20 cellular contexts compared by ENCODE assay signal in the genomic region with DNA sequence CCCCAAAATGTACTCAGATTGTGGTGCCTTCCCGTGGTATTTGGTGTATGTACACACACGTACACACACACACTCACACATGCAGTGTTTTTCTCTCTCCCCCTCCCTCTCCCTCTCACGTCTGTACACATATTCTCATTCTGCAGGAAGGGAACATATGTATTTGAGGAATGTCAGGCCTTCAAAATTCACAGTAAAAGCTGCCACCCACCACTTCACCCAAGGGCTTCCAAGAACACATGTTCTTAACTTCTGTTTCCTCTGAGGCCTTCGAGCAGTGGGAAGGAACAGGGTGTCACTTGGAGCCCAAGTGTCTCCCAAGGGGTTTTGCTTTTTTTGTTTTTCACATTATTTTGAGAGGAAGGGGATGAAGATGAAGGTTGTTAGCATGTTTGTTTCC.
A peak's percentile ranks its signal among the peaks of the same experiment; 100 is the strongest.
DNase-seq lines count a peak whose midpoint lies in the region; ATAC-seq, FAIRE-seq and TF ChIP-seq lines count a peak whose summit lies in the region.
"Had no signal": no experiment of that assay in that cellular context is flagged by ENCODE, and none has a peak within 500 bp of the region (broad histone marks: within the 10 kb centered on the region; RNA-seq: fewer than 3 reads in every experiment).

No MANE protein-coding gene starts in this region.

- no TSS peak for BruUV-seq in PC-3 (replicated peaks; lab: Mats Ljungman, UMichigan)

- H3K36me3 Mint-ChIP-seq in osteocyte (ENCODE audit: unreplicated experiment), result peaks cover 81% of the 10 kb centered on the region

- H3K27me3 ChIP-seq in left ventricle myocardium inferior (ENCODE audit: low read depth), result no peaks in the 10 kb centered on the region
- no peaks in the 10 kb centered on the region for H3K27me3 ChIP-seq in heart left ventricle
- no peaks in the 10 kb centered on the region for H3K27me3 ChIP-seq in PC-3 (ENCODE audit: low read length)
- H3K27me3 ChIP-seq: Peyer's patch, SJCRH30 had no signal

- no peaks in the 10 kb centered on the region for H3F3A ChIP-seq in PC-3 (ENCODE audit: low read length, unreplicated experiment)

- H3K4me1 Mint-ChIP-seq in osteocyte (ENCODE audit: unreplicated experiment), result peaks cover 7% of the 10 kb centered on the region

- peaks cover 85% of the 10 kb centered on the region for H3K36me3 ChIP-seq in left ventricle myocardium inferior
- H3K36me3 ChIP-seq in heart left ventricle, result peaks cover 0 to 99% (median 67%) of the 10 kb centered on the region in 9 donors
- H3K36me3 ChIP-seq in PC-3 (ENCODE audit: low read depth, low read length), result peaks cover 62% of the 10 kb centered on the region

- TF ChIP-seq POLR2A in heart left ventricle (IDR thresholded peaks at IDR 0.05), result no peak
- no peak for TF ChIP-seq POLR2A in H54 (IDR thresholded peaks at IDR 0.05; ENCODE audit: low read depth, low read length)

- no peaks in the 10 kb centered on the region for H3K27me3 Mint-ChIP-seq in osteocyte (ENCODE audit: unreplicated experiment)

- ATAC-seq in heart left ventricle (no peak), GM21526 (IDR thresholded peaks at IDR 0.05; ENCODE audit: low FRiP score, unreplicated experiment) (no peak), PC-3 (no peak)

- DNase-seq in left ventricle myocardium inferior (no peak), heart left ventricle (no peak), choroid plexus epithelial cell (ENCODE audit: low read depth) (peak; percentile 46), osteocyte (ENCODE audit: extremely low spot score, unreplicated experiment) (no peak), LoVo (ENCODE audit: low spot score) (no peak), PC-3 (no peak), H54 (ENCODE audit: insufficient read length, low spot score) (no peak)
- DNase-seq: 8988T, AML-193, KBM-7, NCI-H1092 treated with DMSO at 0.1 percent for 48 hours, NCI-H2029 treated with DMSO at 0.1 percent for 48 hours, NCI-H226, NCI-H510A treated with DMSO at 0.1 percent for 48 hours, NCI-H748 treated with DMSO at 0.1 percent for 48 hours, Peyer's patch, SJCRH30 had no signal

- POLR2A ChIA-PET in PC-3 (lab: Charles Lee; ENCODE audit: unreplicated experiment), result no interaction called here

- no peaks in the 10 kb centered on the region for H3K9me3 ChIP-seq in left ventricle myocardium inferior (replicated peaks)
- H3K9me3 ChIP-seq in heart left ventricle, result no peaks in the 10 kb centered on the region
- no peaks in the 10 kb centered on the region for H3K9me3 ChIP-seq in PC-3 (ENCODE audit: low read length)
- H3K9me3 ChIP-seq: HAP-1, Peyer's patch, SJCRH30 had no signal

- TF ChIP-seq CTCF in left ventricle myocardium inferior (IDR thresholded peaks at IDR 0.05; ENCODE audit: borderline replicate concordance) (no peak), heart left ventricle (IDR thresholded peaks at IDR 0.05) (no peak), choroid plexus epithelial cell (conservative IDR thresholded peaks at IDR 0.05; ENCODE audit: low read depth, low read length) (no peak), osteocyte (IDR thresholded peaks at IDR 0.05) (no peak), PC-3 (conservative IDR thresholded peaks at IDR 0.05; ENCODE audit: low read depth, low read length) (no peak)

- CTCF ChIA-PET in PC-3 (lab: Charles Lee), result no interaction called here

- H3K4me3 ChIP-seq in left ventricle myocardium inferior (no peak overlapping the region), heart left ventricle (no peak overlapping the region), choroid plexus epithelial cell (ENCODE audit: low read depth, low read length) (no peak overlapping the region), PC-3 (ENCODE audit: low read length) (no peak overlapping the region)
- H3K4me3 ChIP-seq: HAP-1, Peyer's patch, SJCRH30 had no signal

- H3K79me2 ChIP-seq in PC-3 (ENCODE audit: low read length), result no peaks in the 10 kb centered on the region

- FAIRE-seq in H54 (lab: Jason Lieb, UNC), result no peak

- H3K27ac ChIP-seq in left ventricle myocardium inferior (replicated peaks), result peak overlapping the region; percentile 23
- H3K27ac ChIP-seq in heart left ventricle, result no peak overlapping the region
- H3K27ac ChIP-seq in PC-3 (ENCODE audit: low read length), result no peak overlapping the region
- H3K27ac ChIP-seq: Peyer's patch, SJCRH30 had no signal

- H3K27ac Mint-ChIP-seq in osteocyte (ENCODE audit: unreplicated experiment), result peak overlapping the region; percentile 59

- no peak overlapping the region for H3K4me2 ChIP-seq in PC-3 (ENCODE audit: low read length)

- H3K4me1 ChIP-seq in left ventricle myocardium inferior (no peaks in the 10 kb centered on the region), heart left ventricle (peaks cover 0 to 28% (median 0%) of the 10 kb centered on the region in 12 donors), PC-3 (ENCODE audit: insufficient read depth, low read length) (no peaks in the 10 kb centered on the region)
- H3K4me1 ChIP-seq: HAP-1, Peyer's patch, SJCRH30 had no signal

- H3K9me3 Mint-ChIP-seq in osteocyte (ENCODE audit: unreplicated experiment), result no peaks in the 10 kb centered on the region

- H3K9ac ChIP-seq in PC-3 (ENCODE audit: low read length), result no peak overlapping the region

- intact Hi-C loops in left ventricle myocardium inferior (cut with micrococcal nuclease), result no loop called here
- intact Hi-C loops in heart left ventricle (cut with DNase I), result no loop called here
- intact Hi-C loops in PC-3 (cut with micrococcal nuclease), result no loop called here

- H4K20me1 ChIP-seq in PC-3 (ENCODE audit: low read length), result no peaks in the 10 kb centered on the region

- H3K9me2 ChIP-seq in PC-3 (replicated peaks; ENCODE audit: low read length), result no peaks in the 10 kb centered on the region

- H3K4me3 Mint-ChIP-seq in osteocyte (ENCODE audit: unreplicated experiment), result no peak overlapping the region
- H3K4me3 Mint-ChIP-seq: CD14-positive monocyte had no signal

- H2AFZ ChIP-seq in PC-3 (ENCODE audit: low read length), result no peak overlapping the region

- WGBS in heart left ventricle, 4 donors, result 74 to 78% (median 75%) methylated on average over 4 of the region's 4 CpGs
